1 cellular context compared by ENCODE assay signal in genomic region chr11:128684582-128685382, GRCh38.
TF ChIP-seq lines count a peak whose summit lies in the region.

No MANE protein-coding gene starts in this region.

TF ChIP-seq in HepG2, 621 proteins besides CTCF, POLR2A, EP300 and RAD21 (continued from another document):
- TF ChIP-seq MYPOP (CRISPR knock-in tag; IDR thresholded peaks at IDR 0.05) = no peak
- TF ChIP-seq CHD2 (IDR thresholded peaks at IDR 0.05; ENCODE audit: low read depth, low read length) = no peak
- no peak for TF ChIP-seq ZNF572 (CRISPR knock-in tag; IDR thresholded peaks at IDR 0.05)
- no peak for TF ChIP-seq TAF15 (IDR thresholded peaks at IDR 0.05; ENCODE audit: low read depth, low read length, poor library complexity, severe bottlenecking)
- TF ChIP-seq ZSCAN25 (CRISPR knock-in tag; IDR thresholded peaks at IDR 0.05) = no peak
- no peak for TF ChIP-seq HOXA5 (CRISPR knock-in tag; IDR thresholded peaks at IDR 0.05)
